Comparison of ENCODE assay signal across 1 cellular context in genomic region chr17:59829217-59830006, GRCh38.
TF ChIP-seq lines count a peak whose summit lies in the region.

No MANE protein-coding gene starts in this region.

TF ChIP-seq in HepG2, 621 proteins besides CTCF, POLR2A, EP300 and RAD21 (continued from another document):
- TF ChIP-seq, protein P1, sequence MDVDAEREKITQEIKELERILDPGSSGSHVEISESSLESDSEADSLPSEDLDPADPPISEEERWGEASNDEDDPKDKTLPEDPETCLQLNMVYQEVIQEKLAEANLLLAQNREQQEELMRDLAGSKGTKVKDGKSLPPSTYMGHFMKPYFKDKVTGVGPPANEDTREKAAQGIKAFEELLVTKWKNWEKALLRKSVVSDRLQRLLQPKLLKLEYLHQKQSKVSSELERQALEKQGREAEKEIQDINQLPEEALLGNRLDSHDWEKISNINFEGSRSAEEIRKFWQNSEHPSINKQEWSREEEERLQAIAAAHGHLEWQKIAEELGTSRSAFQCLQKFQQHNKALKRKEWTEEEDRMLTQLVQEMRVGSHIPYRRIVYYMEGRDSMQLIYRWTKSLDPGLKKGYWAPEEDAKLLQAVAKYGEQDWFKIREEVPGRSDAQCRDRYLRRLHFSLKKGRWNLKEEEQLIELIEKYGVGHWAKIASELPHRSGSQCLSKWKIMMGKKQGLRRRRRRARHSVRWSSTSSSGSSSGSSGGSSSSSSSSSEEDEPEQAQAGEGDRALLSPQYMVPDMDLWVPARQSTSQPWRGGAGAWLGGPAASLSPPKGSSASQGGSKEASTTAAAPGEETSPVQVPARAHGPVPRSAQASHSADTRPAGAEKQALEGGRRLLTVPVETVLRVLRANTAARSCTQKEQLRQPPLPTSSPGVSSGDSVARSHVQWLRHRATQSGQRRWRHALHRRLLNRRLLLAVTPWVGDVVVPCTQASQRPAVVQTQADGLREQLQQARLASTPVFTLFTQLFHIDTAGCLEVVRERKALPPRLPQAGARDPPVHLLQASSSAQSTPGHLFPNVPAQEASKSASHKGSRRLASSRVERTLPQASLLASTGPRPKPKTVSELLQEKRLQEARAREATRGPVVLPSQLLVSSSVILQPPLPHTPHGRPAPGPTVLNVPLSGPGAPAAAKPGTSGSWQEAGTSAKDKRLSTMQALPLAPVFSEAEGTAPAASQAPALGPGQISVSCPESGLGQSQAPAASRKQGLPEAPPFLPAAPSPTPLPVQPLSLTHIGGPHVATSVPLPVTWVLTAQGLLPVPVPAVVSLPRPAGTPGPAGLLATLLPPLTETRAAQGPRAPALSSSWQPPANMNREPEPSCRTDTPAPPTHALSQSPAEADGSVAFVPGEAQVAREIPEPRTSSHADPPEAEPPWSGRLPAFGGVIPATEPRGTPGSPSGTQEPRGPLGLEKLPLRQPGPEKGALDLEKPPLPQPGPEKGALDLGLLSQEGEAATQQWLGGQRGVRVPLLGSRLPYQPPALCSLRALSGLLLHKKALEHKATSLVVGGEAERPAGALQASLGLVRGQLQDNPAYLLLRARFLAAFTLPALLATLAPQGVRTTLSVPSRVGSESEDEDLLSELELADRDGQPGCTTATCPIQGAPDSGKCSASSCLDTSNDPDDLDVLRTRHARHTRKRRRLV (CRISPR knock-in tag; IDR thresholded peaks at IDR 0.05) = no peak
- TF ChIP-seq SETDB1 (CRISPR knock-in tag; IDR thresholded peaks at IDR 0.05; ENCODE audit: borderline replicate concordance) (no peak), NAIF1 (CRISPR knock-in tag; IDR thresholded peaks at IDR 0.05; ENCODE audit: borderline replicate concordance) (0 out of 2 replicates have a peak, but pooled peaks have one; percentile 18), ZNF652 (CRISPR knock-in tag; IDR thresholded peaks at IDR 0.05; ENCODE audit: borderline replicate concordance, low read depth) (peak; percentile 96), CENPX (CRISPR knock-in tag; IDR thresholded peaks at IDR 0.05) (no peak), FOXP1 (IDR thresholded peaks at IDR 0.05) (no peak), FOXP1 (CRISPR knock-in tag; IDR thresholded peaks at IDR 0.05) (no peak), ZNF234 (CRISPR knock-in tag; conservative IDR thresholded peaks at IDR 0.05) (no peak), ZNF772 (CRISPR knock-in tag; IDR thresholded peaks at IDR 0.05) (no peak), CHD2 (IDR thresholded peaks at IDR 0.05; ENCODE audit: low read depth, low read length) (no peak), HNRNPUL1 (IDR thresholded peaks at IDR 0.05; ENCODE audit: low read depth, low read length) (no peak), SNRNP70 (IDR thresholded peaks at IDR 0.05; ENCODE audit: low read depth, low read length) (no peak), RARA (CRISPR knock-in tag; IDR thresholded peaks at IDR 0.05) (peak; percentile 83)
